14 cellular contexts compared by ENCODE assay signal in genomic region chr20:64151634-64152530, GRCh38. TPM values are rescaled to one million over a fixed set of nuclear protein-coding genes. Genes with fewer than 3 reads are reported as not detected.
DNase-seq lines count a peak whose midpoint lies in the region; FAIRE-seq and TF ChIP-seq lines count a peak whose summit lies in the region.
"Had no signal": no experiment of that assay in that cellular context is flagged by ENCODE, and none has a peak within 500 bp of the region (broad histone marks: within the 10 kb centered on the region; RNA-seq: fewer than 3 reads in every experiment).

No MANE protein-coding gene starts in this region.

- no peaks in the 10 kb centered on the region for H3K27me3 ChIP-seq in endothelial cell of umbilical vein (ENCODE audit: control insufficient read depth in 2 of 2, insufficient read depth in 2 of 2, low read length in 2 of 2)

- H3K9ac ChIP-seq in endothelial cell of umbilical vein (replicated peaks; ENCODE audit: extremely low read depth, insufficient read depth, low read length) = no peak overlapping the region

- POLR2A ChIA-PET in endothelial cell of umbilical vein (lab: Charles Lee) = no interaction called here

- no TSS peak for BruUV-seq in endothelial cell of umbilical vein (replicated peaks; lab: Mats Ljungman, UMichigan)

- peak; percentile 19 for DNase-seq in HCEC 1CT
- peak; percentile 16 for DNase-seq in endothelial cell of umbilical vein (ENCODE audit: low read depth, low spot score)
- peak; percentile 31 for DNase-seq in posterior vena cava (ENCODE audit: low spot score)
- no peak for DNase-seq in stimulated activated CD4-positive, alpha-beta T cell treated with anti-CD3 and anti-CD28 coated beads, Interleukin-4, amount 100 ng/mL, for 24 hours
- DNase-seq in stimulated activated naive CD4-positive, alpha-beta T cell treated with Interleukin-2 at 50 U/mL for 16 hours (lab: John Stamatoyannopoulos, UW) = no peak
- no peak for DNase-seq in T-helper 2 cell
- DNase-seq: activated CD8-positive, alpha-beta memory T cell treated with anti-CD3 and anti-CD28 coated beads for 24 hours; cortex of kidney; heart right ventricle; stimulated activated CD4-positive, alpha-beta T cell treated with anti-CD3 and anti-CD28 coated beads, Interleukin-12 subunit alpha, Interleukin-12 subunit beta, amount 100 ng/mL, for 4 hours; T-cell had no signal

- dilution Hi-C loops in endothelial cell of umbilical vein (cut with MboI; ENCODE audit: extremely low pct_ligation_motif_present, low sequenced_read_pairs) = no loop called here

- no peaks in the 10 kb centered on the region for H3K79me2 ChIP-seq in endothelial cell of umbilical vein (ENCODE audit: control insufficient read depth, insufficient read depth, low read length)

- no peaks in the 10 kb centered on the region for H3K9me3 ChIP-seq in endothelial cell of umbilical vein (replicated peaks; ENCODE audit: control insufficient read depth, insufficient read depth, low read length)
- H3K9me3 ChIP-seq: esophagus muscularis mucosa, heart right ventricle had no signal

- CTCF ChIA-PET in endothelial cell of umbilical vein (lab: Charles Lee) = interaction anchor here (1.3 kb wide), 1 partner anchor 68 kb away, joined by 3 read pairs; the partner anchor contains the start of gene LKAAEAR1

- no peak overlapping the region for H3K4me3 ChIP-seq in endothelial cell of umbilical vein (replicated peaks in 1 of 3; ENCODE audit: insufficient read depth in 1 of 3, low read depth in 1 of 3, low read length in 3 of 3)
- H3K4me3 ChIP-seq: esophagus muscularis mucosa, heart right ventricle had no signal

- FAIRE-seq in endothelial cell of umbilical vein (lab: Jason Lieb, UNC) = peak; percentile 35

- no peaks in the 10 kb centered on the region for H3K4me1 ChIP-seq in endothelial cell of umbilical vein (ENCODE audit: control insufficient read depth, extremely low read depth, insufficient read depth, low read length)
- H3K4me1 ChIP-seq: esophagus muscularis mucosa, heart right ventricle had no signal

- TF ChIP-seq CTCF in endothelial cell of umbilical vein (IDR thresholded peaks at IDR 0.05; ENCODE audit: extremely low read depth in 1 of 2, insufficient read depth in 1 of 2, low read depth in 1 of 2, low read length in 2 of 2) = no peak

- H3K36me3 ChIP-seq in endothelial cell of umbilical vein (ENCODE audit: control insufficient read depth in 2 of 2, extremely low read depth in 1 of 2, insufficient read depth in 2 of 2, low read length in 2 of 2) = no peaks in the 10 kb centered on the region
- H3K36me3 ChIP-seq: esophagus muscularis mucosa, heart right ventricle had no signal

- intact Hi-C loops in endothelial cell of umbilical vein (cut with micrococcal nuclease) = no loop called here
- intact Hi-C loops in posterior vena cava (cut with DNase I) = no loop called here

- H3K4me2 ChIP-seq in endothelial cell of umbilical vein (ENCODE audit: insufficient read depth, low read length) = no peak overlapping the region

- TF ChIP-seq POLR2A in endothelial cell of umbilical vein (IDR thresholded peaks at IDR 0.05; ENCODE audit: low read depth, low read length) = no peak

- H2AFZ ChIP-seq in endothelial cell of umbilical vein (ENCODE audit: low read depth, low read length) = no peak overlapping the region

- no peak overlapping the region for H3K27ac ChIP-seq in endothelial cell of umbilical vein (ENCODE audit: insufficient read depth, low read depth, low read length)
- H3K27ac ChIP-seq: esophagus muscularis mucosa, heart right ventricle had no signal

- H3K9me1 ChIP-seq in endothelial cell of umbilical vein (replicated peaks; ENCODE audit: control insufficient read depth, extremely low read depth, insufficient read depth, low read length) = no peaks in the 10 kb centered on the region

- H4K20me1 ChIP-seq in endothelial cell of umbilical vein (replicated peaks; ENCODE audit: control insufficient read depth, extremely low read depth, insufficient read depth, low read length) = no peaks in the 10 kb centered on the region

TF ChIP-seq in PFSK-1, 5 proteins besides CTCF, POLR2A, EP300 and RAD21 (continues in another document):
- no peak for TF ChIP-seq SIN3A (IDR thresholded peaks at IDR 0.05; ENCODE audit: borderline replicate concordance, insufficient read depth, low read length)
- no peak for TF ChIP-seq TAF1 (IDR thresholded peaks at IDR 0.05; ENCODE audit: borderline replicate concordance, insufficient read depth, low read length)
- TF ChIP-seq REST (IDR thresholded peaks at IDR 0.05; ENCODE audit: insufficient read depth in 1 of 2, low read depth in 2 of 2, low read length in 2 of 2) = no peak

TF ChIP-seq in endothelial cell of umbilical vein, 7 proteins besides CTCF, POLR2A, EP300 and RAD21:
- TF ChIP-seq JUN (IDR thresholded peaks at IDR 0.05; ENCODE audit: borderline replicate concordance, insufficient read depth, insufficient read length, low read depth) = no peak
- peak; percentile 89 for TF ChIP-seq FOS (IDR thresholded peaks at IDR 0.05; ENCODE audit: borderline replicate concordance, insufficient read depth, low read length)

RNA-seq across cellular contexts. Expression of gene MYT1, which starts 12.4 kb away (rescaled TPM):
- polyA plus RNA-seq in PFSK-1 (2012; ENCODE audit: insufficient read length, low read depth) = 0.49 TPM
- total RNA-seq in endothelial cell of umbilical vein (not detected in 2 replicates), posterior vena cava (not detected)
- polyA plus RNA-seq in endothelial cell of umbilical vein = not detected in 2 replicates
- not detected in 2 replicates for polyA plus RNA-seq in endothelial cell of umbilical vein (2011; cell fraction: cytosol; rRNA removed)
- not detected in 2 replicates for polyA plus RNA-seq in endothelial cell of umbilical vein (2011; cell fraction: nucleus; rRNA removed)
- polyA plus RNA-seq in endothelial cell of umbilical vein (2012) = not detected in 2 replicates
- not detected in 2 replicates for polyA minus RNA-seq in endothelial cell of umbilical vein
- not detected for polyA minus RNA-seq in endothelial cell of umbilical vein (2011; cell fraction: cytosol; rRNA and poly(A)+ RNA removed)
- polyA minus RNA-seq in endothelial cell of umbilical vein (2011; cell fraction: nucleus; rRNA and poly(A)+ RNA removed) = not detected in 2 replicates
- total RNA-seq: esophagus muscularis mucosa had no signal

RNA-seq across cellular contexts. Expression of gene NPBWR2, which starts 44.5 kb away (rescaled TPM):
- not detected for polyA plus RNA-seq in PFSK-1 (2012; ENCODE audit: insufficient read length, low read depth)
- total RNA-seq in endothelial cell of umbilical vein (not detected in 2 replicates), posterior vena cava (not detected)
- polyA plus RNA-seq in endothelial cell of umbilical vein = not detected in 2 replicates
- not detected in 2 replicates for polyA plus RNA-seq in endothelial cell of umbilical vein (2011; cell fraction: cytosol; rRNA removed)
- not detected in 2 replicates for polyA plus RNA-seq in endothelial cell of umbilical vein (2011; cell fraction: nucleus; rRNA removed)
- polyA plus RNA-seq in endothelial cell of umbilical vein (2012) = not detected in 2 replicates
- not detected in 2 replicates for polyA minus RNA-seq in endothelial cell of umbilical vein
- polyA minus RNA-seq in endothelial cell of umbilical vein (2011; cell fraction: cytosol; rRNA and poly(A)+ RNA removed) = not detected
- polyA minus RNA-seq in endothelial cell of umbilical vein (2011; cell fraction: nucleus; rRNA and poly(A)+ RNA removed) = not detected in 2 replicates
- total RNA-seq: B cell, esophagus muscularis mucosa, heart right ventricle, T-cell had no signal
- polyA plus RNA-seq: heart right ventricle had no signal

Comparison
In these comparisons a context has a peak if more than half of its experiments do, and no peak if none do; other contexts are left out.
1. DNase-seq: peak in HCEC 1CT (single experiment), endothelial cell of umbilical vein (single experiment) and posterior vena cava (single experiment); none in stimulated activated CD4-positive, alpha-beta T cell treated with anti-CD3 and anti-CD28 coated beads, Interleukin-4, amount 100 ng/mL, for 24 hours (single experiment), stimulated activated naive CD4-positive, alpha-beta T cell treated with Interleukin-2 at 50 U/mL for 16 hours (single experiment) and T-helper 2 cell (0 of 5).